In the genomic region with DNA sequence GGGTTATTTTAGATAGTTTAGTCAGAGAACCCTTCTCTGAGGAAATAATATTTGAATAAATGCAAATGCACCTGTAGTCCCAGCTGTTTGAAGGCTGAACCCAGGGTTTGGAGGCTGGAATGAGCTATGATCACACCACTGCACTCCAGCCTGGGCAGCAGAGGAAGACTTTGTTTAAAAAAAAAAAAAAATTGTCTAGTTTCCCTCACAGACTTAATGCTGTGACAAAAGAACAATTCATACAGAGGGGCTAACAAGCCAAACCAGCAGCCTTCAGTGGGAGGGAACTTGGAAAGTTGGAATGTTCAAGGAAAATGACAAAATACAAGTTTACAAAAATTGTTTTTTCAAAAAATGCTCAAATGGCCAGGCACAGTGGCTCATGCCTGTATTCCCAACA, we compare ENCODE assay signal across 22 cellular contexts.
"Had no signal": no experiment of that assay in that cellular context is flagged by ENCODE, and none has a peak within 500 bp of the region (broad histone marks: within the 10 kb centered on the region; RNA-seq: fewer than 3 reads in every experiment).

No MANE protein-coding gene starts in this region.

- ATAC-seq: activated T-cell treated with anti-CD3 and anti-CD28 coated beads, Interleukin-2, amount 50 U/mL, for 4 hours; left lung; natural killer cell treated with Interleukin-12 subunit alpha and Interleukin-12 subunit beta and Interleukin-15 and Interleukin-18, amount 100 ng/mL, for 72 hours; right lobe of liver; stimulated activated memory B cell treated with anti-CD40 and anti-IgM and Interleukin-4, amounts not matched to agents 10 μg/mL and 1 μg/mL and 100 μg/mL, for 72 hours had no signal

- H3K27ac Mint-ChIP-seq: activated naive CD4-positive, alpha-beta T cell treated with anti-CD3 and anti-CD28 coated beads for 36 hours; dendritic cell treated with granulocyte-macrophage colony-stimulating factor and Interleukin-4, amounts not matched to agents 40 ng/mL and 50 ng/mL, for 4 days; natural killer cell treated with Interleukin-12 subunit alpha and Interleukin-12 subunit beta and Interleukin-15 and Interleukin-18, amount 100 ng/mL, for 72 hours; stimulated activated memory B cell treated with anti-CD40 and anti-IgM and Interleukin-4, amounts not matched to agents 10 μg/mL and 1 μg/mL and 100 μg/mL, for 72 hours had no signal

- DNase-seq: activated CD4-positive, alpha-beta T cell treated with anti-CD3 and anti-CD28 coated beads, Interleukin-2, amount 50 U/mL, for 1 hour; activated CD4-positive, CD25-positive, alpha-beta regulatory T cell treated with anti-CD3 and anti-CD28 coated beads, Interleukin-2, amount 50 U/mL, for 72 hours; activated naive CD4-positive, alpha-beta T cell treated with anti-CD3 and anti-CD28 coated beads for 36 hours; activated T-cell treated with anti-CD3 and anti-CD28 coated beads, Interleukin-2, amount 50 U/mL, for 4 hours; effector CD4-positive, alpha-beta T cell; foreskin fibroblast; hippocampal formation; kidney glomerular epithelial cell; left lung; mammary epithelial cell; ovary; psoas muscle; right lobe of liver; small intestine; stimulated activated CD4-positive, alpha-beta T cell treated with anti-CD3 and anti-CD28 coated beads, Interleukin-2, amount 100 ng/mL, for 24 hours; stomach; transverse colon had no signal

- H3K36me3 ChIP-seq: ovary, right lobe of liver, transverse colon had no signal

- H3K27me3 ChIP-seq: left lung, ovary, right lobe of liver, stomach, suprapubic skin, transverse colon had no signal

- H3K27ac ChIP-seq: left lung, ovary, psoas muscle, right lobe of liver, stomach, suprapubic skin, transverse colon, VCaP had no signal

- H3K27me3 Mint-ChIP-seq: dendritic cell treated with granulocyte-macrophage colony-stimulating factor and Interleukin-4, amounts not matched to agents 40 ng/mL and 50 ng/mL, for 4 days; natural killer cell treated with Interleukin-12 subunit alpha and Interleukin-12 subunit beta and Interleukin-15 and Interleukin-18, amount 100 ng/mL, for 72 hours; stimulated activated memory B cell treated with anti-CD40 and anti-IgM and Interleukin-4, amounts not matched to agents 10 μg/mL and 1 μg/mL and 100 μg/mL, for 72 hours had no signal

- H3K4me3 ChIP-seq: left lung, ovary, psoas muscle, right lobe of liver, stomach, suprapubic skin, transverse colon had no signal

- H3K9me3 ChIP-seq: ovary, transverse colon had no signal

- H3K4me3 Mint-ChIP-seq: activated naive CD4-positive, alpha-beta T cell treated with anti-CD3 and anti-CD28 coated beads for 36 hours; activated T-cell treated with anti-CD3 and anti-CD28 coated beads, Interleukin-2, amount 50 U/mL, for 4 hours; dendritic cell treated with granulocyte-macrophage colony-stimulating factor and Interleukin-4, amounts not matched to agents 40 ng/mL and 50 ng/mL, for 4 days; natural killer cell treated with Interleukin-12 subunit alpha and Interleukin-12 subunit beta and Interleukin-15 and Interleukin-18, amount 100 ng/mL, for 72 hours; stimulated activated memory B cell treated with anti-CD40 and anti-IgM and Interleukin-4, amounts not matched to agents 10 μg/mL and 1 μg/mL and 100 μg/mL, for 72 hours had no signal
